ENCODE assay signal across 16 cellular contexts in genomic region chr6:170020041-170020583, GRCh38.
DNase-seq lines count a peak whose midpoint lies in the region; ATAC-seq and TF ChIP-seq lines count a peak whose summit lies in the region.
"Had no signal": no experiment of that assay in that cellular context is flagged by ENCODE, and none has a peak within 500 bp of the region (broad histone marks: within the 10 kb centered on the region; RNA-seq: fewer than 3 reads in every experiment).

No MANE protein-coding gene starts in this region.

- H3K27me3 ChIP-seq in esophagus squamous epithelium (peaks cover 0 to 78% (median 0%) of the 10 kb centered on the region in 4 donors), osteoblast (ENCODE audit: insufficient read depth, low read length) (no peaks in the 10 kb centered on the region), vagina (no peaks in the 10 kb centered on the region), foreskin keratinocyte (peaks cover 18% of the 10 kb centered on the region)
- H3K27me3 ChIP-seq: BLaER1 treated with 17β-estradiol and CSF1 and Interleukin-3, amounts not matched to agents 10 nM and 100 nM had no signal

- no peaks in the 10 kb centered on the region for H4K20me1 ChIP-seq in osteoblast (ENCODE audit: insufficient read depth, low read length)
- H4K20me1 ChIP-seq: BLaER1 treated with 17β-estradiol and CSF1 and Interleukin-3, amounts not matched to agents 10 nM and 100 nM had no signal

- H3K79me2 ChIP-seq in osteoblast (ENCODE audit: insufficient read depth, low read length), result no peaks in the 10 kb centered on the region

- no peak for ATAC-seq in Right ventricle myocardium superior (ENCODE audit: poor library complexity)
- no peak for ATAC-seq in foreskin keratinocyte
- ATAC-seq: GM23338 had no signal

- no peaks in the 10 kb centered on the region for H3K9me3 ChIP-seq in esophagus squamous epithelium
- no peaks in the 10 kb centered on the region for H3K9me3 ChIP-seq in osteoblast (ENCODE audit: low read depth, low read length)
- no peaks in the 10 kb centered on the region for H3K9me3 ChIP-seq in vagina

- TF ChIP-seq POLR2A in esophagus squamous epithelium (IDR thresholded peaks at IDR 0.05), result no peak
- TF ChIP-seq POLR2A in vagina (IDR thresholded peaks at IDR 0.05), result no peak

- TF ChIP-seq CTCF in esophagus squamous epithelium (IDR thresholded peaks at IDR 0.05), result no peak
- TF ChIP-seq CTCF in osteoblast (IDR thresholded peaks at IDR 0.05; ENCODE audit: extremely low read depth, low read depth, low read length), result no peak
- no peak for TF ChIP-seq CTCF in vagina (IDR thresholded peaks at IDR 0.05)
- no peak for TF ChIP-seq CTCF in foreskin keratinocyte (conservative IDR thresholded peaks at IDR 0.05)

- H3K4me1 ChIP-seq in esophagus squamous epithelium (peaks cover 0 to 22% (median under 1%) of the 10 kb centered on the region in 3 donors), osteoblast (ENCODE audit: insufficient read depth, low read length) (no peaks in the 10 kb centered on the region), vagina (peaks cover 39% of the 10 kb centered on the region), foreskin keratinocyte (no peaks in the 10 kb centered on the region)

- H2AFZ ChIP-seq in osteoblast (ENCODE audit: low read length), result no peak overlapping the region
- H2AFZ ChIP-seq: GM23338, PC-9 had no signal

- H3K4me3 ChIP-seq in esophagus squamous epithelium (no peak overlapping the region), osteoblast (ENCODE audit: insufficient read depth, low read length) (no peak overlapping the region), vagina (no peak overlapping the region)
- H3K4me3 ChIP-seq: BLaER1 treated with 17β-estradiol and CSF1 and Interleukin-3, amounts not matched to agents 10 nM and 100 nM; GM23338; PC-9 had no signal

- H3K27ac ChIP-seq in esophagus squamous epithelium (peak overlapping the region in 3 of 4 donors; percentile 40 to 77 (median 55)), osteoblast (ENCODE audit: low read depth, low read length) (no peak overlapping the region), vagina (peak overlapping the region; percentile 75), foreskin keratinocyte (no peak overlapping the region)
- H3K27ac ChIP-seq: BLaER1 treated with 17β-estradiol and CSF1 and Interleukin-3, amounts not matched to agents 10 nM and 100 nM; PC-9 had no signal

- whole genome bisulfite sequencing in esophagus squamous epithelium, 2 donors, result 88 to 93% methylated on average over 5 to 10 of the region's 14 CpGs

- H3K36me3 ChIP-seq in esophagus squamous epithelium (no peaks in the 10 kb centered on the region), osteoblast (ENCODE audit: insufficient read depth, low read length) (no peaks in the 10 kb centered on the region), vagina (no peaks in the 10 kb centered on the region)
- H3K36me3 ChIP-seq: BLaER1 treated with 17β-estradiol and CSF1 and Interleukin-3, amounts not matched to agents 10 nM and 100 nM had no signal

- intact Hi-C loops in cardiac septum (cut with DNase I) (no loop called here), Right ventricle myocardium superior (cut with DNase I) (no loop called here), esophagus squamous epithelium (cut with DNase I) (no loop called here), vagina (cut with DNase I) (no loop called here)

- H3K4me2 ChIP-seq in osteoblast (ENCODE audit: insufficient read depth, low read length), result no peak overlapping the region
- H3K4me2 ChIP-seq: GM23338, PC-9 had no signal

- peak; percentile 38 for DNase-seq in cardiac septum (ENCODE audit: low spot score)
- no peak for DNase-seq in Right ventricle myocardium superior
- DNase-seq in esophagus squamous epithelium (lab: John Stamatoyannopoulos, UW), result no peak
- DNase-seq in osteoblast (ENCODE audit: insufficient read length, low spot score, missing footprints), result peak; percentile 42
- DNase-seq in vagina (ENCODE audit: extremely low spot score in 2 of 2), result peak; percentile 55 to 85
- DNase-seq in NCI-H510A (lab: John Stamatoyannopoulos, UW), result no peak
- no peak for DNase-seq in foreskin keratinocyte
- no peak for DNase-seq in activated effector memory CD4-positive, alpha-beta T cell treated with Interleukin-2 at 50 U/mL for 16 hours
- DNase-seq: GF-D8, KBM-7, NCI-H1436, NCI-H2029 treated with DMSO at 0.1 percent for 48 hours, NCI-H774, PC-9 had no signal

Comparison
In these comparisons a context has a peak if more than half of its experiments do, and no peak if none do; other contexts are left out.
1. DNase-seq: peak in cardiac septum (single experiment), osteoblast (single experiment) and vagina (2 of 2); none in Right ventricle myocardium superior (single experiment), esophagus squamous epithelium (single experiment), NCI-H510A (single experiment), foreskin keratinocyte (0 of 2) and activated effector memory CD4-positive, alpha-beta T cell treated with Interleukin-2 at 50 U/mL for 16 hours (single experiment).
2. H3K27ac ChIP-seq: peak in esophagus squamous epithelium (3 of 4) and vagina (single experiment); none in osteoblast (single experiment) and foreskin keratinocyte (single experiment).